ENCODE assay signal across 9 cellular contexts in genomic region chr3:174355505-174355904, GRCh38.
A peak's percentile ranks its signal among the peaks of the same experiment; 100 is the strongest.
DNase-seq lines count a peak whose midpoint lies in the region; ATAC-seq and TF ChIP-seq lines count a peak whose summit lies in the region.
"Had no signal": no experiment of that assay in that cellular context is flagged by ENCODE, and none has a peak within 500 bp of the region (broad histone marks: within the 10 kb centered on the region; RNA-seq: fewer than 3 reads in every experiment).

No MANE protein-coding gene starts in this region.

- H3K36me3 ChIP-seq in Caco-2 (ENCODE audit: control insufficient read depth, insufficient read depth, low read length) (no peaks in the 10 kb centered on the region), Panc1 (ENCODE audit: control insufficient read depth, insufficient read depth, low read length) (no peaks in the 10 kb centered on the region)

- H3K27me3 ChIP-seq in Caco-2 (replicated peaks; ENCODE audit: control insufficient read depth, insufficient read depth, low read length) (no peaks in the 10 kb centered on the region), HL-60 (ENCODE audit: insufficient read depth, poor library complexity, severe bottlenecking) (no peaks in the 10 kb centered on the region), Panc1 (ENCODE audit: control insufficient read depth, insufficient read depth, low read length) (no peaks in the 10 kb centered on the region)

- peak; percentile 69; the same call in 1 of the 2 replicates for ATAC-seq in Panc1
- ATAC-seq in effector memory CD8-positive, alpha-beta T cell (replicated peaks), result no peak

- H3K4me1 Mint-ChIP-seq in Caco-2 (ENCODE audit: low read depth, unreplicated experiment), result no peaks in the 10 kb centered on the region
- H3K4me1 Mint-ChIP-seq in effector memory CD8-positive, alpha-beta T cell (ENCODE audit: low read depth in 2 of 2), result no peaks in the 10 kb centered on the region
- no peaks in the 10 kb centered on the region for H3K4me1 Mint-ChIP-seq in activated T-helper 1 cell treated with anti-CD3 and anti-CD28 coated beads, Interleukin-12 subunit alpha, Interleukin-12 subunit beta, Interleukin-2, Interleukin-4 antibody, amounts not matched to agents 30 ng/mL and 10 ng/mL and 1 ng/mL, durations not matched to agents 14 hours and 24 hours and 36 hours (ENCODE audit: low read depth)
- H3K4me1 Mint-ChIP-seq: activated B cell treated with CpG ODN at 0.5 μM for 24 hours had no signal

- H3K9me3 Mint-ChIP-seq in Caco-2 (ENCODE audit: unreplicated experiment), result peaks cover 9% of the 10 kb centered on the region
- H3K9me3 Mint-ChIP-seq in effector memory CD8-positive, alpha-beta T cell, result peaks cover 7 to 11% of the 10 kb centered on the region in 2 donors
- H3K9me3 Mint-ChIP-seq in activated T-helper 1 cell treated with anti-CD3 and anti-CD28 coated beads, Interleukin-12 subunit alpha, Interleukin-12 subunit beta, Interleukin-2, Interleukin-4 antibody, amounts not matched to agents 30 ng/mL and 10 ng/mL and 1 ng/mL, durations not matched to agents 14 hours and 24 hours and 36 hours, result no peaks in the 10 kb centered on the region
- H3K9me3 Mint-ChIP-seq: activated B cell treated with CpG ODN at 0.5 μM for 24 hours had no signal

- DNase-seq in Caco-2 (peak in 1 of 2 experiments; percentile 34), HL-60 (ENCODE audit: low read depth in 1 of 2, low spot score in 1 of 2) (peak in 1 of 2 experiments; percentile 18), Panc1 (ENCODE audit: low read depth, low spot score) (no peak), iris pigment epithelial cell (ENCODE audit: low read depth) (peak; percentile 31), mesenteric fat pad (ENCODE audit: low spot score) (no peak), HuH-7.5 (ENCODE audit: low spot score) (no peak)
- DNase-seq in effector memory CD8-positive, alpha-beta T cell, result no peak
- DNase-seq in activated T-helper 1 cell treated with anti-CD3 and anti-CD28 coated beads, Interleukin-12 subunit alpha, Interleukin-12 subunit beta, Interleukin-2, Interleukin-4 antibody, amounts not matched to agents 30 ng/mL and 10 ng/mL and 1 ng/mL, durations not matched to agents 14 hours and 24 hours and 36 hours (ENCODE audit: low spot score), result no peak
- DNase-seq: activated B cell treated with CpG ODN at 0.5 μM for 24 hours had no signal

- no peak overlapping the region for H3K4me3 ChIP-seq in Caco-2 (ENCODE audit: low read depth, low read length)
- no peak overlapping the region for H3K4me3 ChIP-seq in HL-60 (replicated peaks; ENCODE audit: insufficient read depth, low read length)
- no peak overlapping the region for H3K4me3 ChIP-seq in Panc1 (ENCODE audit: low read depth in 2 of 2, low read length in 2 of 2)

- H3K27ac Mint-ChIP-seq in Caco-2 (ENCODE audit: unreplicated experiment), result no peak overlapping the region
- no peak overlapping the region for H3K27ac Mint-ChIP-seq in effector memory CD8-positive, alpha-beta T cell
- no peak overlapping the region for H3K27ac Mint-ChIP-seq in activated T-helper 1 cell treated with anti-CD3 and anti-CD28 coated beads, Interleukin-12 subunit alpha, Interleukin-12 subunit beta, Interleukin-2, Interleukin-4 antibody, amounts not matched to agents 30 ng/mL and 10 ng/mL and 1 ng/mL, durations not matched to agents 14 hours and 24 hours and 36 hours
- H3K27ac Mint-ChIP-seq: activated B cell treated with CpG ODN at 0.5 μM for 24 hours had no signal

- BruUV-seq in Caco-2 (replicated peaks; lab: Mats Ljungman, UMichigan) (no TSS peak), Panc1 (replicated peaks; lab: Mats Ljungman, UMichigan) (no TSS peak)

- in situ Hi-C loops in Panc1 (cut with HindIII; ENCODE audit: low pct_unique_long_range_greater_than_20kb, low sequenced_read_pairs), result no loop called here

- no peaks in the 10 kb centered on the region for H3K27me3 Mint-ChIP-seq in Caco-2 (ENCODE audit: insufficient read depth, unreplicated experiment)
- no peaks in the 10 kb centered on the region for H3K27me3 Mint-ChIP-seq in effector memory CD8-positive, alpha-beta T cell
- H3K27me3 Mint-ChIP-seq in activated T-helper 1 cell treated with anti-CD3 and anti-CD28 coated beads, Interleukin-12 subunit alpha, Interleukin-12 subunit beta, Interleukin-2, Interleukin-4 antibody, amounts not matched to agents 30 ng/mL and 10 ng/mL and 1 ng/mL, durations not matched to agents 14 hours and 24 hours and 36 hours (ENCODE audit: insufficient read depth), result no peaks in the 10 kb centered on the region
- H3K27me3 Mint-ChIP-seq: activated B cell treated with CpG ODN at 0.5 μM for 24 hours had no signal

- H3K36me3 Mint-ChIP-seq in Caco-2 (ENCODE audit: insufficient read depth, unreplicated experiment), result no peaks in the 10 kb centered on the region
- H3K36me3 Mint-ChIP-seq in effector memory CD8-positive, alpha-beta T cell (ENCODE audit: insufficient read depth), result no peaks in the 10 kb centered on the region
- no peaks in the 10 kb centered on the region for H3K36me3 Mint-ChIP-seq in activated T-helper 1 cell treated with anti-CD3 and anti-CD28 coated beads, Interleukin-12 subunit alpha, Interleukin-12 subunit beta, Interleukin-2, Interleukin-4 antibody, amounts not matched to agents 30 ng/mL and 10 ng/mL and 1 ng/mL, durations not matched to agents 14 hours and 24 hours and 36 hours (ENCODE audit: low read depth)

- TF ChIP-seq CTCF in Caco-2 (IDR thresholded peaks at IDR 0.05; ENCODE audit: insufficient read depth in 1 of 2, low read depth in 1 of 2, low read length in 1 of 2, severe bottlenecking in 1 of 2, unreplicated experiment in 1 of 2) (peak; percentile 16 to 47), HL-60 (IDR thresholded peaks at IDR 0.05; ENCODE audit: insufficient read depth, low read length) (peak; percentile 23), Panc1 (IDR thresholded peaks at IDR 0.05) (peak; percentile 59)

- H3K4me3 Mint-ChIP-seq in Caco-2 (ENCODE audit: unreplicated experiment), result no peak overlapping the region
- no peak overlapping the region for H3K4me3 Mint-ChIP-seq in effector memory CD8-positive, alpha-beta T cell
- H3K4me3 Mint-ChIP-seq in activated T-helper 1 cell treated with anti-CD3 and anti-CD28 coated beads, Interleukin-12 subunit alpha, Interleukin-12 subunit beta, Interleukin-2, Interleukin-4 antibody, amounts not matched to agents 30 ng/mL and 10 ng/mL and 1 ng/mL, durations not matched to agents 14 hours and 24 hours and 36 hours, result no peak overlapping the region
- H3K4me3 Mint-ChIP-seq: activated B cell treated with CpG ODN at 0.5 μM for 24 hours had no signal

- intact Hi-C loops in Caco-2 (cut with micrococcal nuclease; ENCODE audit: unreplicated experiment) (loop anchor here (1.0 kb wide), 2 partner anchors 83 to 265 kb away; no protein-coding TSS in a partner anchor), Panc1 (cut with micrococcal nuclease; ENCODE audit: unreplicated experiment) (no loop called here)
- intact Hi-C loops in activated T-helper 1 cell treated with anti-CD3 and anti-CD28 coated beads, Interleukin-12 subunit alpha, Interleukin-12 subunit beta, Interleukin-2, Interleukin-4 antibody, amounts not matched to agents 30 ng/mL and 10 ng/mL and 1 ng/mL, durations not matched to agents 14 hours and 24 hours and 36 hours (cut with micrococcal nuclease), result no loop called here

- no peaks in the 10 kb centered on the region for H3K9me3 ChIP-seq in Caco-2
- no peaks in the 10 kb centered on the region for H3K9me3 ChIP-seq in Panc1 (ENCODE audit: control insufficient read depth, insufficient read depth, low read depth, low read length)

- CTCF ChIA-PET in Caco-2 (lab: Charles Lee) (interaction anchor here (0.6 kb wide), 1 partner anchor 86 kb away, joined by 6 read pairs; no protein-coding TSS in a partner anchor), Panc1 (lab: Charles Lee) (no interaction called here)

- H3K27ac ChIP-seq in HL-60 (replicated peaks), result no peak overlapping the region
- no peak overlapping the region; the same call in 1 of the 2 replicates for H3K27ac ChIP-seq in Panc1 (ENCODE audit: low read length)

- no peaks in the 10 kb centered on the region for H3K4me1 ChIP-seq in Caco-2
- no peaks in the 10 kb centered on the region for H3K4me1 ChIP-seq in Panc1 (ENCODE audit: control insufficient read depth, insufficient read depth, low read length)

- POLR2A ChIA-PET in Caco-2 (lab: Charles Lee), result no interaction called here
- POLR2A ChIA-PET in Panc1 (lab: Charles Lee), result no interaction called here
